1 cellular context compared by ENCODE assay signal in genomic region chr1:156592910-156593732, GRCh38.
TF ChIP-seq lines count a peak whose summit lies in the region.

No MANE protein-coding gene starts in this region.

TF ChIP-seq in H1, 55 proteins besides CTCF, POLR2A, EP300 and RAD21:
- TF ChIP-seq BCL11A (IDR thresholded peaks at IDR 0.05; ENCODE audit: low read depth in 2 of 2, low read length in 2 of 2) (no peak), CTBP2 (IDR thresholded peaks at IDR 0.05; ENCODE audit: borderline replicate concordance, insufficient read depth, insufficient read length, low read length) (no peak), POLR2AphosphoS5 (IDR thresholded peaks at IDR 0.05; ENCODE audit: low read depth, low read length) (peak; percentile 14; the same call in 1 of the 2 replicates), NANOG (IDR thresholded peaks at IDR 0.05; ENCODE audit: insufficient read depth, low read depth, low read length, poor library complexity, severe bottlenecking) (no peak), RFX5 (IDR thresholded peaks at IDR 0.05; ENCODE audit: borderline replicate concordance, low read depth, low read length) (no peak)
